ENCODE assay signal across 1 cellular context in the genomic region with DNA sequence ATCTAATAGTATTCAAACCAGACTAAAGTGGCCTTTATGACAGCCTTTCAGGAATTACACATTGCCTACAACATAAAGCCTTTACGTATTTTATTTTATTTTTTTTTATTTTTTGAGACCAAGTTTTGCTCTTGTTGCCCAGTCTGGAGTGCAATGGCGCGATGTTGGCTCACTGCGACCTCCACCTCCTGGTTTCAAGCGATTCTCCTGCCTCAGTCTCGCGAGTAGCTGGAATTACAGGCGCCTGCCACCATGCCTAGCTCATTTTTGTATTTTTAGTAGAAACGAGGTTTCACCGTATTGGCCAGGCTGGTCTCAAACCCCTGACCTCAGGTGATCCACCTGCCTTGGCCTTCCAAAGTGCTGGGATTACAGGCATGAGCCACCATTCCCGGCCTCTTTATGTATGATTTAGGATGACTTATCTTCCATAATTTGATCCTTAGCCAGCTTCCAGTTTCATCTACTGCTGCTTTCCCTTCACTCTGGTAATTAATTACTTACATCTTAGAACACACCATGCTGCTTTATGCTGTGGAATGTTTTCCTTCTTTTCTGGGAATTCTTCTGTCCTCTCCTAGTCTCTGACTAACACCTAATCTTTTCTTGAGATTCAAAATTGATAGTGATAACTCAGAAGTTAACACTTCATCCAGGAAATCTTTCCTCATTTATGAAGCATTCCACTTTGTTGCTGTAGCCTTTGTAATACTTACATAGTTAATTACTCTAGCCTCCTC.
TF ChIP-seq lines count a peak whose summit lies in the region.

No MANE protein-coding gene starts in this region.

TF ChIP-seq in HEK293, 187 proteins besides CTCF, POLR2A, EP300 and RAD21 (continued from another document):
- TF ChIP-seq ZNF830 (tag by site-specific recombination; IDR thresholded peaks at IDR 0.05; ENCODE audit: low read depth) (no peak), ZNF16 (tag by site-specific recombination; IDR thresholded peaks at IDR 0.05; ENCODE audit: low read depth) (no peak)
